20 cellular contexts compared by ENCODE assay signal in genomic region chr3:21543380-21544075, GRCh38.
A peak's percentile ranks its signal among the peaks of the same experiment; 100 is the strongest.
DNase-seq lines count a peak whose midpoint lies in the region; ATAC-seq and TF ChIP-seq lines count a peak whose summit lies in the region.
"Had no signal": no experiment of that assay in that cellular context is flagged by ENCODE, and none has a peak within 500 bp of the region (broad histone marks: within the 10 kb centered on the region; RNA-seq: fewer than 3 reads in every experiment).

No MANE protein-coding gene starts in this region.

- peak overlapping the region; percentile 78 for H2BK20ac ChIP-seq in H9 (ENCODE audit: low read depth, low read length, poor library complexity, severe bottlenecking)

- H3K27me3 Mint-ChIP-seq in H9 (ENCODE audit: low read depth) = no peaks in the 10 kb centered on the region; the same call in 1 of the 2 replicates
- H3K27me3 Mint-ChIP-seq: CD4-positive, alpha-beta T cell; stimulated activated memory B cell treated with anti-CD40 and anti-IgM and Interleukin-4, amounts not matched to agents 10 μg/mL and 1 μg/mL and 100 μg/mL, for 72 hours had no signal

- POLR2A ChIA-PET in BJ (lab: Charles Lee) (no interaction called here), PC-9 (lab: Charles Lee; ENCODE audit: unreplicated experiment) (no interaction called here)

- peak overlapping the region; percentile 73 for H3K27ac ChIP-seq in H9 (ENCODE audit: insufficient read length, low read depth, low read length)
- no peak overlapping the region for H3K27ac ChIP-seq in PC-9
- H3K27ac ChIP-seq in vagina = no peak overlapping the region
- H3K27ac ChIP-seq: epithelial cell of prostate, pancreas, thoracic aorta had no signal

- BruUV-seq in PC-9 (replicated peaks; lab: Mats Ljungman, UMichigan) = no TSS peak

- H3K4me1 ChIP-seq in H9 (ENCODE audit: insufficient read depth, low read length) (no peaks in the 10 kb centered on the region; the same call in 1 of the 2 replicates), PC-9 (replicated peaks; ENCODE audit: insufficient read depth) (no peaks in the 10 kb centered on the region), vagina (no peaks in the 10 kb centered on the region)
- H3K4me1 ChIP-seq: HAP-1, pancreas had no signal

- no peak overlapping the region for H4K5ac ChIP-seq in H9 (ENCODE audit: insufficient read length, low read depth, low read length)

- H3K9me2 ChIP-seq in PC-9 (ENCODE audit: insufficient read depth) = no peaks in the 10 kb centered on the region

- H3K27me3 ChIP-seq in BJ (ENCODE audit: control insufficient read depth, insufficient read depth, low read length) (no peaks in the 10 kb centered on the region), H9 (ENCODE audit: insufficient read depth, low read length) (no peaks in the 10 kb centered on the region), PC-9 (ENCODE audit: insufficient read depth, low read depth) (no peaks in the 10 kb centered on the region), vagina (no peaks in the 10 kb centered on the region)
- H3K27me3 ChIP-seq: pancreas had no signal

- CTCF ChIA-PET in BJ (lab: Yijun Ruan, JAX) (no interaction called here), PC-9 (lab: Charles Lee) (no interaction called here)

- H4K91ac ChIP-seq in H9 (ENCODE audit: insufficient read length, low read depth, low read length) = no peak overlapping the region

- no peaks in the 10 kb centered on the region; a peak in 2 of 5 replicates for H3K9me3 Mint-ChIP-seq in H9

- H3K9ac ChIP-seq in H9 (ENCODE audit: extremely low read depth, insufficient read length, low read length) = peak overlapping the region; percentile 55

- peak overlapping the region; percentile 52 to 60 for H3K4me3 Mint-ChIP-seq in H9
- H3K4me3 Mint-ChIP-seq: CD4-positive, alpha-beta T cell; stimulated activated memory B cell treated with anti-CD40 and anti-IgM and Interleukin-4, amounts not matched to agents 10 μg/mL and 1 μg/mL and 100 μg/mL, for 72 hours; T-helper 1 cell treated with Interleukin-12 subunit alpha and Interleukin-12 subunit beta and Interleukin-4 antibody, amounts not matched to agents 30 μg/mL and 1 μg/mL, for 36 hours had no signal

- H3F3A ChIP-seq in PC-9 (ENCODE audit: insufficient read depth, low read depth) = no peaks in the 10 kb centered on the region

- peak overlapping the region; percentile 39 for H3K4me2 ChIP-seq in H9 (ENCODE audit: insufficient read depth, insufficient read length, low read length)
- H3K4me2 ChIP-seq in PC-9 = no peak overlapping the region

- no peak overlapping the region for H2BK120ac ChIP-seq in H9 (ENCODE audit: low read depth, low read length, poor library complexity, severe bottlenecking)

- 0 out of 2 replicates have a peak, but pooled peaks have one; percentile 2 for TF ChIP-seq CTCF in BJ (IDR thresholded peaks at IDR 0.05; ENCODE audit: insufficient read depth, low read depth, low read length)
- peak; percentile 26; the same call in 1 of the 3 replicates for TF ChIP-seq CTCF in H9 (conservative IDR thresholded peaks at IDR 0.05)
- no peak for TF ChIP-seq CTCF in PC-9 (conservative IDR thresholded peaks at IDR 0.05)
- TF ChIP-seq CTCF in vagina (IDR thresholded peaks at IDR 0.05) = no peak

- H3T11ph ChIP-seq in H9 (ENCODE audit: low read length) = peak overlapping the region; percentile 98

- H3K4ac ChIP-seq in H9 (ENCODE audit: low read depth, low read length) = no peak overlapping the region; the same call in 1 of the 2 replicates

- peak overlapping the region; percentile 96 to 99 (median 97) for H3K27ac Mint-ChIP-seq in H9
- H3K27ac Mint-ChIP-seq: CD4-positive, alpha-beta T cell; stimulated activated memory B cell treated with anti-CD40 and anti-IgM and Interleukin-4, amounts not matched to agents 10 μg/mL and 1 μg/mL and 100 μg/mL, for 72 hours; T-helper 1 cell treated with Interleukin-12 subunit alpha and Interleukin-12 subunit beta and Interleukin-4 antibody, amounts not matched to agents 30 μg/mL and 1 μg/mL, for 36 hours had no signal

- no peaks in the 10 kb centered on the region for H3K36me3 ChIP-seq in BJ (ENCODE audit: control insufficient read depth, insufficient read depth, low read length)
- no peaks in the 10 kb centered on the region for H3K36me3 ChIP-seq in PC-9 (ENCODE audit: low read depth)
- H3K36me3 ChIP-seq in vagina = no peaks in the 10 kb centered on the region
- H3K36me3 ChIP-seq: HAP-1, pancreas, thoracic aorta had no signal

- no peaks in the 10 kb centered on the region for H3K23me2 ChIP-seq in H9 (ENCODE audit: insufficient read length, low read depth, low read length, poor library complexity, severe bottlenecking)

- WGBS in H9 (ENCODE audit: extremely low coverage, insufficient read length, low lambda C conversion rate) = no CpG with 5 or more reads among the region's 15 CpGs

- H3K23ac ChIP-seq in H9 (ENCODE audit: insufficient read length, low read depth, low read length) = no peak overlapping the region

- H4K20me1 ChIP-seq in H9 (ENCODE audit: control insufficient read depth, insufficient read depth, insufficient read length) = no peaks in the 10 kb centered on the region
- no peaks in the 10 kb centered on the region for H4K20me1 ChIP-seq in PC-9 (ENCODE audit: insufficient read depth)

- H3K9me3 ChIP-seq in H9 (ENCODE audit: control insufficient read depth, low read depth, low read length) (no peaks in the 10 kb centered on the region), PC-9 (ENCODE audit: insufficient read depth, low read depth) (no peaks in the 10 kb centered on the region), vagina (no peaks in the 10 kb centered on the region)
- H3K9me3 ChIP-seq: HAP-1, pancreas, thoracic aorta had no signal

- no peak overlapping the region for H3K4me3 ChIP-seq in BJ (ENCODE audit: low read depth, low read length)
- no peak overlapping the region for H3K4me3 ChIP-seq in PC-9
- H3K4me3 ChIP-seq in vagina = no peak overlapping the region
- H3K4me3 ChIP-seq: GM12878, HAP-1, pancreas, thoracic aorta had no signal

- no peak overlapping the region for H4K8ac ChIP-seq in H9 (replicated peaks; ENCODE audit: insufficient read length, low read depth, low read length)

- no peak overlapping the region for H2AK5ac ChIP-seq in H9 (ENCODE audit: insufficient read length, low read length)

- ATAC-seq in HG02642 (IDR thresholded peaks at IDR 0.05; ENCODE audit: poor library complexity, unreplicated experiment) = no peak
- ATAC-seq in GM21526 (IDR thresholded peaks at IDR 0.05; ENCODE audit: low FRiP score, unreplicated experiment) = no peak
- ATAC-seq: GM12878; pancreas; stimulated activated memory B cell treated with anti-CD40 and anti-IgM and Interleukin-4, amounts not matched to agents 10 μg/mL and 1 μg/mL and 100 μg/mL, for 72 hours had no signal

- peak overlapping the region; percentile 88; the same call in 1 of the 2 replicates for H3K14ac ChIP-seq in H9 (ENCODE audit: insufficient read depth, low read length)

- intact Hi-C loops in PC-9 (cut with micrococcal nuclease; ENCODE audit: unreplicated experiment) (no loop called here), vagina (cut with DNase I) (no loop called here)

- TF ChIP-seq POLR2A in vagina (IDR thresholded peaks at IDR 0.05) = no peak

- peaks cover 0 to 4% (median 3%) of the 10 kb centered on the region in 3 experiments; a peak in 2 of 7 replicates for H3K36me3 Mint-ChIP-seq in H9 (ENCODE audit: insufficient read depth in 1 of 3, low read depth in 3 of 3)
- H3K36me3 Mint-ChIP-seq: stimulated activated memory B cell treated with anti-CD40 and anti-IgM and Interleukin-4, amounts not matched to agents 10 μg/mL and 1 μg/mL and 100 μg/mL, for 72 hours had no signal

- H3K79me1 ChIP-seq in H9 (ENCODE audit: insufficient read depth, low read depth, low read length, poor library complexity, severe bottlenecking) = no peaks in the 10 kb centered on the region

- no peak overlapping the region for H2BK5ac ChIP-seq in H9 (ENCODE audit: insufficient read length, low read length)

- H2BK15ac ChIP-seq in H9 (ENCODE audit: low read depth, low read length) = no peak overlapping the region

- H2AFZ ChIP-seq in H9 (ENCODE audit: low read length) (no peak overlapping the region), PC-9 (peak overlapping the region; percentile 42; the same call in 1 of the 2 replicates)

- peak; percentile 7 for DNase-seq in BJ (ENCODE audit: low read depth)
- DNase-seq in H9 = peak; percentile 69
- DNase-seq in PC-9 = no peak
- peak; percentile 26 for DNase-seq in iPS-NIHi11 (ENCODE audit: low spot score)
- no peak for DNase-seq in vagina (ENCODE audit: extremely low spot score in 2 of 2)
- no peak for DNase-seq in ecto neural progenitor cell (ENCODE audit: low spot score)
- DNase-seq: activated gamma-delta T cell; CD4-positive, alpha-beta T cell; NCI-H1417 treated with DMSO at 0.1 percent for 48 hours; NCI-H524 treated with DMSO at 0.1 percent for 48 hours; SIG-M5 had no signal

- peaks cover 26 to 27% of the 10 kb centered on the region in 2 experiments for H3K4me1 Mint-ChIP-seq in H9
- H3K4me1 Mint-ChIP-seq: stimulated activated memory B cell treated with anti-CD40 and anti-IgM and Interleukin-4, amounts not matched to agents 10 μg/mL and 1 μg/mL and 100 μg/mL, for 72 hours had no signal

- H3K79me2 ChIP-seq in H9 (ENCODE audit: insufficient read depth, low read length) (peaks cover 11% of the 10 kb centered on the region; the same call in 1 of the 2 replicates), PC-9 (ENCODE audit: low read depth) (no peaks in the 10 kb centered on the region)

- H3K56ac ChIP-seq in H9 (ENCODE audit: insufficient read length, low read depth, low read length) = no peak overlapping the region

- H2BK12ac ChIP-seq in H9 (ENCODE audit: insufficient read length, low read depth, low read length) = no peak overlapping the region

- H3K18ac ChIP-seq in H9 (ENCODE audit: insufficient read length, low read depth, low read length) = peak overlapping the region; percentile 43

Comparison
In these comparisons a context has a peak if more than half of its experiments do, and no peak if none do; other contexts are left out.
1. DNase-seq: peak in BJ (single experiment), H9 (single experiment) and iPS-NIHi11 (single experiment); none in PC-9 (0 of 2), vagina (0 of 2) and ecto neural progenitor cell (single experiment).
2. CTCF ChIP-seq: peak in BJ (single experiment) and H9 (single experiment); none in PC-9 (single experiment) and vagina (0 of 3).